Comparison of ENCODE assay signal across 34 cellular contexts in genomic region chr4:112562254-112562653, GRCh38. TPM values are rescaled to one million over a fixed set of nuclear protein-coding genes. Genes with fewer than 3 reads are reported as not detected.
"Had no signal": no experiment of that assay in that cellular context is flagged by ENCODE, and none has a peak within 500 bp of the region (broad histone marks: within the 10 kb centered on the region; RNA-seq: fewer than 3 reads in every experiment).

No MANE protein-coding gene starts in this region.

- H3K4me3 ChIP-seq: adrenal gland, body of pancreas, breast epithelium had no signal

- H3K27me3 ChIP-seq: adrenal gland, body of pancreas, brain microvascular endothelial cell, breast epithelium had no signal

- H3K27ac ChIP-seq: adrenal gland, body of pancreas, brain microvascular endothelial cell, breast epithelium, VCaP had no signal

- ATAC-seq: activated CD8-positive, alpha-beta T cell treated with anti-CD3 and anti-CD28 coated beads for 36 hours; activated naive CD4-positive, alpha-beta T cell treated with anti-CD3 and anti-CD28 coated beads, Interleukin-2, amount 50 U/mL, for 72 hours; activated T-cell treated with anti-CD3 and anti-CD28 coated beads, Interleukin-2, amount 50 U/mL, for 4 hours; activated T-cell treated with anti-CD3 and anti-CD28 coated beads, Interleukin-2, amount 50 U/mL, for 72 hours; activated T-helper 17 cell treated with anti-CD3 and anti-CD28 coated beads, Interleukin-2, amount 50 U/mL, for 72 hours; body of pancreas had no signal

- H3K9me3 ChIP-seq: adrenal gland, body of pancreas had no signal

- DNase-seq: activated B cell treated with CpG ODN at 0.5 μM for 24 hours; activated CD4-positive, alpha-beta memory T cell treated with anti-CD3 and anti-CD28 coated beads for 36 hours; activated CD4-positive, alpha-beta T cell treated with anti-CD3 and anti-CD28 coated beads for 4 hours; activated CD4-positive, alpha-beta T cell treated with anti-CD3 and anti-CD28 coated beads, Interleukin-2, amount 10 ng/mL, durations not matched to agents 24 days and 14 days; activated CD4-positive, alpha-beta T cell treated with anti-CD3 and anti-CD28 coated beads, Interleukin-2, amount 50 U/mL, for 1 hour; activated CD4-positive, alpha-beta T cell treated with anti-CD3 and anti-CD28 coated beads, Interleukin-2, amount 50 U/mL, for 4 hours; activated CD4-positive, CD25-positive, alpha-beta regulatory T cell treated with anti-CD3 and anti-CD28 coated beads, Interleukin-2, amount 50 U/mL, for 72 hours; activated CD8-positive, alpha-beta memory T cell treated with anti-CD3 and anti-CD28 coated beads, Interleukin-2, amount 50 U/mL, for 4 hours; activated CD8-positive, alpha-beta T cell treated with anti-CD3 and anti-CD28 coated beads for 36 hours; activated effector memory CD4-positive, alpha-beta T cell treated with anti-CD3 and anti-CD28 coated beads, Interleukin-2, amount 50 U/mL, for 16 hours; activated gamma-delta T cell treated with Interleukin-2 at 50 U/mL for 16 hours; activated naive CD4-positive, alpha-beta T cell; activated naive CD4-positive, alpha-beta T cell treated with anti-CD3 and anti-CD28 coated beads for 36 hours; activated naive CD4-positive, alpha-beta T cell treated with anti-CD3 and anti-CD28 coated beads, Interleukin-2, amount 50 U/mL, for 16 hours; activated naive CD8-positive, alpha-beta T cell treated with anti-CD3 and anti-CD28 coated beads for 36 hours; activated T-cell treated with anti-CD3 and anti-CD28 coated beads for 4 hours; activated T-cell treated with anti-CD3 and anti-CD28 coated beads, Interleukin-2, amount 50 U/mL, for 1 hour; activated T-cell treated with anti-CD3 and anti-CD28 coated beads, Interleukin-2, amount 50 U/mL, for 4 hours; activated T-cell treated with anti-CD3 and anti-CD28 coated beads, Interleukin-2, amount 50 U/mL, for 72 hours; adrenal gland; amniotic stem cell; aorta; body of pancreas; brain microvascular endothelial cell; central memory CD4-positive, alpha-beta T cell; T-helper 2 cell; T-helper 9 cell had no signal

- H3K4me1 ChIP-seq: adrenal gland, body of pancreas, breast epithelium had no signal

- H3K36me3 ChIP-seq: adrenal gland, brain microvascular endothelial cell, breast epithelium had no signal

RNA-seq across cellular contexts. Expression of gene NEUROG2, which starts 46.3 kb away (rescaled TPM):
- total RNA-seq: activated B cell treated with CpG ODN at 0.5 μM for 24 hours; activated CD4-positive, alpha-beta memory T cell treated with anti-CD3 and anti-CD28 coated beads for 36 hours; activated CD8-positive, alpha-beta memory T cell treated with anti-CD3 and anti-CD28 coated beads for 36 hours; activated naive CD8-positive, alpha-beta T cell treated with anti-CD3 and anti-CD28 coated beads for 36 hours; activated T-helper 17 cell treated with anti-CD3 and anti-CD28 coated beads, Interleukin-2, amount 50 U/mL, for 72 hours; adrenal gland; aorta; astrocyte; body of pancreas; cardiac septum had no signal
- polyA plus RNA-seq: adrenal gland, aorta had no signal
